9 cellular contexts compared by ENCODE assay signal in the genomic region with DNA sequence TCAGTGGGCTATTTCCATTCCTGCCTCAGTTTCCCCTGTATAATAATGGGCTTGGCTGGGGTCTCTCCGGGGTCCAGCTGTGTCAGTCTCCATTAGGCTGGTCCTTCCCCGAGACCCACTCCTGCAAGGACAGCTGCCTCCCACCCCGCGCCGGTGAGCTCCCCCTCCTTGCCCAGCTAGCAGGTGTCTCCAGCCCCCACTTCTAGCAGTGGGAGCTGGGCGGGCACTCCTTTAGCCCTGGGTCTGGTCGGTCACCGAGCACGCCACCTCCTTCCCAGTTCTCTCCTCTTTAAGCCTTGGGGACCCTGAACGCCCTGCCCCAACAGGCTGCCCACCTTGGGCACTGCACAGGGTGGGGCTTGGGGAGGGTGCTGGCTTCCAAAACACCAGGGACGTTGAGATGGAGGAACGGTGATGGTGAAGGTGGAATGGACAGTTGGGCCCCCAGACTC. TPM values are rescaled to one million over a fixed set of nuclear protein-coding genes. Genes with fewer than 3 reads are reported as not detected.
DNase-seq lines count a peak whose midpoint lies in the region; ATAC-seq, FAIRE-seq and TF ChIP-seq lines count a peak whose summit lies in the region.
"Had no signal": no experiment of that assay in that cellular context is flagged by ENCODE, and none has a peak within 500 bp of the region (broad histone marks: within the 10 kb centered on the region; RNA-seq: fewer than 3 reads in every experiment).

No MANE protein-coding gene starts in this region.

- no peak for DNase-seq in activated CD4-positive, alpha-beta T cell treated with anti-CD3 and anti-CD28 coated beads, Interleukin-2, amount 10 ng/mL, durations not matched to agents 7 days and 5 days
- no peak for DNase-seq in activated CD4-positive, alpha-beta T cell treated with anti-CD3 and anti-CD28 coated beads, Interleukin-2, amount 50 U/mL, for 4 hours
- peak; percentile 74 for DNase-seq in kidney
- peak; percentile 19 for DNase-seq in testis
- DNase-seq in A172 (ENCODE audit: low spot score): no peak
- DNase-seq in stimulated activated CD4-positive, alpha-beta T cell treated with anti-CD3 and anti-CD28 coated beads, Interleukin-4, amount 100 ng/mL, for 4 hours: no peak
- DNase-seq: NCI-H187 had no signal

- POLR2A ChIA-PET in activated CD4-positive, alpha-beta T cell treated with anti-CD3 and anti-CD28 coated beads, Interleukin-2, amount 10 ng/mL, durations not matched to agents 7 days and 5 days (lab: Charles Lee): no interaction called here

- H3K4me3 Mint-ChIP-seq in activated CD4-positive, alpha-beta T cell treated with anti-CD3 and anti-CD28 coated beads, Interleukin-2, amount 10 ng/mL, durations not matched to agents 7 days and 5 days: peak overlapping the region; percentile 54
- peak overlapping the region; percentile 78 for H3K4me3 Mint-ChIP-seq in activated naive CD8-positive, alpha-beta T cell

- no peak for FAIRE-seq in kidney (lab: Jason Lieb, UNC)

- H3K9me3 Mint-ChIP-seq in activated CD4-positive, alpha-beta T cell treated with anti-CD3 and anti-CD28 coated beads, Interleukin-2, amount 10 ng/mL, durations not matched to agents 7 days and 5 days: no peaks in the 10 kb centered on the region
- no peaks in the 10 kb centered on the region for H3K9me3 Mint-ChIP-seq in activated naive CD8-positive, alpha-beta T cell (ENCODE audit: low read depth)

- TF ChIP-seq CTCF in kidney (IDR thresholded peaks at IDR 0.05; ENCODE audit: borderline replicate concordance, extremely low read depth, insufficient read depth) (no peak), testis (IDR thresholded peaks at IDR 0.05) (no peak)

- H3K27me3 Mint-ChIP-seq in activated CD4-positive, alpha-beta T cell treated with anti-CD3 and anti-CD28 coated beads, Interleukin-2, amount 10 ng/mL, durations not matched to agents 7 days and 5 days: peaks cover 56% of the 10 kb centered on the region
- peaks cover 21% of the 10 kb centered on the region for H3K27me3 Mint-ChIP-seq in activated naive CD8-positive, alpha-beta T cell

- CTCF ChIA-PET in activated CD4-positive, alpha-beta T cell treated with anti-CD3 and anti-CD28 coated beads, Interleukin-2, amount 10 ng/mL, durations not matched to agents 7 days and 5 days (lab: Charles Lee): interaction anchor here (0.5 to 0.9 kb wide), 2 partner anchors 165 to 315 kb away, joined by 3 read pairs; no protein-coding TSS in a partner anchor

- H3K27ac ChIP-seq in kidney (ENCODE audit: low read depth in 2 of 2, low read length in 2 of 2) (peak overlapping the region; percentile 93 to 94), testis (peak overlapping the region; percentile 34 to 95)

- peak overlapping the region; percentile 50 for H3K27ac Mint-ChIP-seq in activated CD4-positive, alpha-beta T cell treated with anti-CD3 and anti-CD28 coated beads, Interleukin-2, amount 10 ng/mL, durations not matched to agents 7 days and 5 days
- no peak overlapping the region for H3K27ac Mint-ChIP-seq in activated naive CD8-positive, alpha-beta T cell

- peak overlapping the region; percentile 52 to 55 for H3K9ac ChIP-seq in kidney (ENCODE audit: low read length in 2 of 2)

- ATAC-seq in GM18909 (IDR thresholded peaks at IDR 0.05; ENCODE audit: poor library complexity, unreplicated experiment): no peak

- H3K36me3 ChIP-seq in kidney (ENCODE audit: control insufficient read depth in 1 of 2, insufficient read depth in 2 of 2, low read length in 2 of 2): peaks cover 4 to 10% of the 10 kb centered on the region in 2 donors
- H3K36me3 ChIP-seq in testis (ENCODE audit: low read depth, missing control alignments): no peaks in the 10 kb centered on the region

- no peaks in the 10 kb centered on the region for H3K27me3 ChIP-seq in testis

- TF ChIP-seq POLR2A in testis (IDR thresholded peaks at IDR 0.05): no peak

- H3K4me1 Mint-ChIP-seq in activated CD4-positive, alpha-beta T cell treated with anti-CD3 and anti-CD28 coated beads, Interleukin-2, amount 10 ng/mL, durations not matched to agents 7 days and 5 days: peaks cover 19% of the 10 kb centered on the region
- H3K4me1 Mint-ChIP-seq in activated naive CD8-positive, alpha-beta T cell (ENCODE audit: low read depth): peaks cover 21% of the 10 kb centered on the region

- intact Hi-C loops in kidney (cut with DNase I): loop anchor here (10.0 kb wide), 1 partner anchor 435 kb away; no protein-coding TSS in a partner anchor
- intact Hi-C loops in testis (cut with DNase I; ENCODE audit: low total_unique reads): no loop called here

- WGBS in testis, 2 donors: 10 to 18% methylated on average over 11 to 12 of the region's 12 CpGs

- H3K36me3 Mint-ChIP-seq in activated CD4-positive, alpha-beta T cell treated with anti-CD3 and anti-CD28 coated beads, Interleukin-2, amount 10 ng/mL, durations not matched to agents 7 days and 5 days (ENCODE audit: low read depth): no peaks in the 10 kb centered on the region
- H3K36me3 Mint-ChIP-seq in activated naive CD8-positive, alpha-beta T cell: no peaks in the 10 kb centered on the region

- H3K4me3 ChIP-seq in kidney (ENCODE audit: low read length in 2 of 2) (peak overlapping the region; percentile 44 to 51), testis (peak overlapping the region; percentile 59 to 64)

- H3K4me1 ChIP-seq in kidney (ENCODE audit: control insufficient read depth in 1 of 2, insufficient read depth in 1 of 2, low read depth in 1 of 2, low read length in 2 of 2) (peaks cover 8 to 23% of the 10 kb centered on the region in 2 donors), testis (peaks cover 18% of the 10 kb centered on the region)

- no peaks in the 10 kb centered on the region for H3K9me3 ChIP-seq in kidney (ENCODE audit: control insufficient read depth in 1 of 2, low read length in 2 of 2)
- H3K9me3 ChIP-seq in testis: no peaks in the 10 kb centered on the region

RNA-seq across cellular contexts. Expression of gene TBX2, which starts 10.5 kb away (rescaled TPM):
- total RNA-seq in activated CD4-positive, alpha-beta T cell treated with anti-CD3 and anti-CD28 coated beads, Interleukin-2, amount 10 ng/mL, durations not matched to agents 7 days and 5 days: not detected
- total RNA-seq in kidney (66.4 TPM), testis (10 to 100 TPM; 20.1 to 29.6 TPM)
- polyA plus RNA-seq in kidney (ENCODE audit: insufficient read depth, low read depth, low replicate concordance) (122 TPM), testis (ENCODE audit: insufficient read depth, low read depth, low replicate concordance) (14.8 TPM)
- total RNA-seq in A172 (2014; rRNA removed; shearing (Covaris generic)): 1.7 and 2.6 TPM in 2 replicates

RNA-seq across cellular contexts. Expression of gene TBX4, which starts 42.1 kb away (rescaled TPM):
- not detected for total RNA-seq in activated CD4-positive, alpha-beta T cell treated with anti-CD3 and anti-CD28 coated beads, Interleukin-2, amount 10 ng/mL, durations not matched to agents 7 days and 5 days
- total RNA-seq in kidney (not detected), testis (1 to 10 TPM; 1.5 to 1.7 TPM)
- polyA plus RNA-seq in kidney (ENCODE audit: insufficient read depth, low read depth, low replicate concordance) (not detected), testis (ENCODE audit: insufficient read depth, low read depth, low replicate concordance) (3.2 TPM)
- total RNA-seq in A172 (2014; rRNA removed; shearing (Covaris generic)): 0.10 and 1.0 TPM in 2 replicates

Comparison
In these comparisons a context has a peak if more than half of its experiments do, and no peak if none do; other contexts are left out.
1. DNase-seq: peak in kidney (single experiment) and testis (single experiment); none in activated CD4-positive, alpha-beta T cell treated with anti-CD3 and anti-CD28 coated beads, Interleukin-2, amount 10 ng/mL, durations not matched to agents 7 days and 5 days (single experiment), activated CD4-positive, alpha-beta T cell treated with anti-CD3 and anti-CD28 coated beads, Interleukin-2, amount 50 U/mL, for 4 hours (0 of 2), A172 (single experiment) and stimulated activated CD4-positive, alpha-beta T cell treated with anti-CD3 and anti-CD28 coated beads, Interleukin-4, amount 100 ng/mL, for 4 hours (0 of 2).